Comparison of ENCODE assay signal across 12 cellular contexts in the genomic region with DNA sequence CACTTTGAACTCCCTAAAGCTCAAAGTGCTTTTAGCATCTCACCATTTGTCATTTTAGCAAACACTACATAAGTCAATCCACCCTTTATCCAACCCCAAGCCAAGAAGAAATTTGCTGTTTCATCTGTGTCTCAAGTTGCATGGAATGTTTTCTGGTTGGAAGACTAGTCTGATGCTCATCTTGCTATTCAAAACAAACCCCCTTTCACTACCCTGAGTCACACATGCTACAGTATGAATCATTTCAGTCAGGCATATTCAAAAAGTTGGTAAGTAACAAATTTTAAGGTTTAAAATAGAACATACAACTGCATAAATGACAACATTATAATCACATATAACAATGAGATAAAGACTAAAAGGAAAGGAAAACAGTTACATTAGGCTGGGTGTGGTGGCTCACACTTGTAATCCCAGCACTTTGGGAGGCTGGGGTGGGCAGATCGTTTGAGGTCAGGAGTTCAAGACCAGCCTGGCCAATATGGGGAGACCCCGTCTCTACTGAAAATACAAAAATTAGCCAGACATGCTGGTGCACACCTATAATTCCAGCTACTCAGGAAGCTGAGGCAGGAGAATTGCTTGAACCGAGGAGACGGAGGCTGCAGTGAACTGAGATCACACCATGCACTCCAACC. TPM values are rescaled to one million over a fixed set of nuclear protein-coding genes. Genes with fewer than 3 reads are reported as not detected.
A peak's percentile ranks its signal among the peaks of the same experiment; 100 is the strongest.
DNase-seq lines count a peak whose midpoint lies in the region; FAIRE-seq and TF ChIP-seq lines count a peak whose summit lies in the region.
"Had no signal": no experiment of that assay in that cellular context is flagged by ENCODE, and none has a peak within 500 bp of the region (broad histone marks: within the 10 kb centered on the region; RNA-seq: fewer than 3 reads in every experiment).

No MANE protein-coding gene starts in this region.

- peaks cover 17% of the 10 kb centered on the region for H3K4me1 Mint-ChIP-seq in activated CD4-positive, alpha-beta T cell treated with anti-CD3 and anti-CD28 coated beads, Interleukin-2, amount 10 ng/mL, durations not matched to agents 24 days and 14 days
- peaks cover 11 to 38% (median 22%) of the 10 kb centered on the region in 4 donors for H3K4me1 Mint-ChIP-seq in CD4-positive, alpha-beta memory T cell

- H3K4me3 Mint-ChIP-seq in activated CD4-positive, alpha-beta T cell treated with anti-CD3 and anti-CD28 coated beads, Interleukin-2, amount 10 ng/mL, durations not matched to agents 24 days and 14 days = peak overlapping the region; percentile 54
- H3K4me3 Mint-ChIP-seq in CD4-positive, alpha-beta memory T cell = peak overlapping the region in 1 of 8 donors; percentile 43
- H3K4me3 Mint-ChIP-seq: nephron had no signal

- no peaks in the 10 kb centered on the region for H3K9me2 ChIP-seq in SK-N-SH

- H3K79me2 ChIP-seq in SK-N-SH (ENCODE audit: insufficient read depth) (peaks cover 33% of the 10 kb centered on the region), smooth muscle cell (ENCODE audit: low read depth) (peaks cover 3% of the 10 kb centered on the region)

- peak overlapping the region; percentile 36 for H3K9ac ChIP-seq in SK-N-SH
- no peak overlapping the region for H3K9ac ChIP-seq in smooth muscle cell (ENCODE audit: low read depth)
- H3K9ac ChIP-seq in kidney (ENCODE audit: low read length in 2 of 2) = no peak overlapping the region
- H3K9ac ChIP-seq: BLaER1 had no signal

- intact Hi-C loops in activated CD4-positive, alpha-beta T cell treated with anti-CD3 and anti-CD28 coated beads, Interleukin-2, amount 10 ng/mL, durations not matched to agents 24 days and 14 days (cut with micrococcal nuclease) = loop anchor here (1.0 to 5.0 kb wide), 4 partner anchors 14 to 66 kb away; a partner anchor contains a TSS
- intact Hi-C loops in kidney (cut with DNase I) = no loop called here
- intact Hi-C loops in CD4-positive, alpha-beta memory T cell (cut with micrococcal nuclease) = no loop called here

- 77% methylated on average over 4 of the region's 4 CpGs for WGBS in SK-N-SH (ENCODE audit: low lambda C conversion rate)
- WGBS in smooth muscle cell (ENCODE audit: low lambda C conversion rate) = 100% methylated on average over 4 of the region's 4 CpGs

- DNase-seq in activated CD4-positive, alpha-beta T cell treated with anti-CD3 and anti-CD28 coated beads, Interleukin-2, amount 10 ng/mL, durations not matched to agents 24 days and 14 days = no peak
- no peak for DNase-seq in activated CD4-positive, alpha-beta T cell treated with anti-CD3 and anti-CD28 coated beads, Interleukin-2, amount 50 U/mL, for 4 hours
- no peak for DNase-seq in SK-N-SH
- peak; percentile 62 for DNase-seq in epithelial cell of proximal tubule (ENCODE audit: low read depth)
- no peak for DNase-seq in smooth muscle cell (lab: John Stamatoyannopoulos, UW; ENCODE audit: unreplicated experiment)
- no peak for DNase-seq in kidney
- DNase-seq in CD4-positive, alpha-beta memory T cell = no peak
- no peak for DNase-seq in NCI-H510A treated with DMSO at 0.1 percent for 48 hours (lab: John Stamatoyannopoulos, UW)
- DNase-seq: MM.1S, SHP77 had no signal

- TF ChIP-seq CTCF in SK-N-SH (IDR thresholded peaks at IDR 0.05) = no peak
- TF ChIP-seq CTCF in epithelial cell of proximal tubule (conservative IDR thresholded peaks at IDR 0.05; ENCODE audit: low read depth, low read length) = no peak
- TF ChIP-seq CTCF in smooth muscle cell (IDR thresholded peaks at IDR 0.05; ENCODE audit: borderline replicate concordance, insufficient read depth, poor library complexity, severe bottlenecking) = no peak
- no peak for TF ChIP-seq CTCF in kidney (IDR thresholded peaks at IDR 0.05; ENCODE audit: borderline replicate concordance, extremely low read depth, insufficient read depth)

- no peaks in the 10 kb centered on the region for H3K9me3 ChIP-seq in SK-N-SH
- H3K9me3 ChIP-seq in smooth muscle cell (replicated peaks; ENCODE audit: low read depth) = no peaks in the 10 kb centered on the region
- no peaks in the 10 kb centered on the region for H3K9me3 ChIP-seq in kidney (ENCODE audit: control insufficient read depth in 1 of 2, low read length in 2 of 2)
- H3K9me3 ChIP-seq in CD4-positive, alpha-beta memory T cell (ENCODE audit: control insufficient read depth in 1 of 2, low read length in 2 of 2) = no peaks in the 10 kb centered on the region
- H3K9me3 ChIP-seq: BLaER1 had no signal

- no peaks in the 10 kb centered on the region for H3K9me3 Mint-ChIP-seq in activated CD4-positive, alpha-beta T cell treated with anti-CD3 and anti-CD28 coated beads, Interleukin-2, amount 10 ng/mL, durations not matched to agents 24 days and 14 days
- no peaks in the 10 kb centered on the region for H3K9me3 Mint-ChIP-seq in CD4-positive, alpha-beta memory T cell
- H3K9me3 Mint-ChIP-seq: nephron had no signal

- CTCF ChIA-PET in SK-N-SH (lab: Yijun Ruan, JAX) = interaction anchor here (1.2 to 1.4 kb wide), 3 partner anchors 14 to 31 kb away, joined by 3 to 4 read pairs (median 3); no protein-coding TSS in a partner anchor
- CTCF ChIA-PET in CD4-positive, alpha-beta memory T cell (lab: Charles Lee; ENCODE audit: partially characterized antibody) = interaction anchor here (0.6 to 1.7 kb wide), 2 partner anchors 32 to 189 kb away, joined by 3 read pairs; no protein-coding TSS in a partner anchor

- H4K20me1 ChIP-seq in SK-N-SH (ENCODE audit: insufficient read depth) (peaks cover 3% of the 10 kb centered on the region; the same call in 1 of the 2 replicates), smooth muscle cell (ENCODE audit: low read depth) (peaks cover 13% of the 10 kb centered on the region)

- H3K4me1 ChIP-seq in SK-N-SH (ENCODE audit: control insufficient read depth in 1 of 2, insufficient read depth in 2 of 2, low read depth in 1 of 2, low read length in 1 of 2) (peaks cover 0 to 10% of the 10 kb centered on the region in 2 experiments; a peak in 3 of 4 replicates), smooth muscle cell (ENCODE audit: low read depth) (no peaks in the 10 kb centered on the region), kidney (ENCODE audit: control insufficient read depth in 1 of 2, insufficient read depth in 1 of 2, low read depth in 1 of 2, low read length in 2 of 2) (peaks cover 2 to 4% of the 10 kb centered on the region in 2 donors)
- peaks cover 20% of the 10 kb centered on the region for H3K4me1 ChIP-seq in CD4-positive, alpha-beta memory T cell (ENCODE audit: insufficient read depth, low read length)

- peaks cover 40% of the 10 kb centered on the region for H3F3A ChIP-seq in SK-N-SH (replicated peaks; ENCODE audit: insufficient read depth)
- no peaks in the 10 kb centered on the region for H3F3A ChIP-seq in smooth muscle cell (ENCODE audit: low read depth)

- TF ChIP-seq RAD21 in SK-N-SH (IDR thresholded peaks at IDR 0.05; ENCODE audit: low read length) = no peak

- no peaks in the 10 kb centered on the region for H3K27me3 Mint-ChIP-seq in activated CD4-positive, alpha-beta T cell treated with anti-CD3 and anti-CD28 coated beads, Interleukin-2, amount 10 ng/mL, durations not matched to agents 24 days and 14 days
- H3K27me3 Mint-ChIP-seq in CD4-positive, alpha-beta memory T cell = no peaks in the 10 kb centered on the region

- POLR2A ChIA-PET in SK-N-SH (lab: Yijun Ruan, JAX) = interaction anchor here (0.6 kb wide), 1 partner anchor 23 kb away, joined by 4 read pairs; no protein-coding TSS in a partner anchor
- POLR2A ChIA-PET in CD4-positive, alpha-beta memory T cell (lab: Charles Lee; ENCODE audit: partially characterized antibody) = no interaction called here

- peak overlapping the region in 1 of 2 experiments; percentile 100; a peak in 2 of 4 replicates for H3K27ac ChIP-seq in SK-N-SH (ENCODE audit: low read depth in 2 of 2, low read length in 1 of 2)
- peak overlapping the region; percentile 85 for H3K27ac ChIP-seq in smooth muscle cell (ENCODE audit: low read depth)
- no peak overlapping the region for H3K27ac ChIP-seq in kidney (ENCODE audit: low read depth in 2 of 2, low read length in 2 of 2)
- H3K27ac ChIP-seq in CD4-positive, alpha-beta memory T cell (ENCODE audit: low read depth, low read length) = no peak overlapping the region
- H3K27ac ChIP-seq: BLaER1 had no signal

- no peak for FAIRE-seq in kidney (lab: Jason Lieb, UNC)

- H2AFZ ChIP-seq in SK-N-SH (ENCODE audit: low read depth) (no peak overlapping the region), smooth muscle cell (ENCODE audit: low read depth) (no peak overlapping the region)

- H3K36me3 Mint-ChIP-seq in activated CD4-positive, alpha-beta T cell treated with anti-CD3 and anti-CD28 coated beads, Interleukin-2, amount 10 ng/mL, durations not matched to agents 24 days and 14 days (ENCODE audit: low read depth) = peaks cover 45% of the 10 kb centered on the region
- peaks cover 22 to 52% of the 10 kb centered on the region in 2 donors for H3K36me3 Mint-ChIP-seq in CD4-positive, alpha-beta memory T cell

- TF ChIP-seq EP300 in SK-N-SH (IDR thresholded peaks at IDR 0.05; ENCODE audit: borderline replicate concordance in 1 of 2, low read depth in 1 of 2, low read length in 1 of 2) = peak in 1 of 2 experiments; percentile 64; a peak in 2 of 4 replicates

- H3K27me3 ChIP-seq in SK-N-SH (ENCODE audit: insufficient read depth) (no peaks in the 10 kb centered on the region), smooth muscle cell (ENCODE audit: low read depth) (no peaks in the 10 kb centered on the region)
- H3K27me3 ChIP-seq in CD4-positive, alpha-beta memory T cell (ENCODE audit: insufficient read depth, low read length) = no peaks in the 10 kb centered on the region
- H3K27me3 ChIP-seq: BLaER1 had no signal

- H3K4me3 ChIP-seq in SK-N-SH (ENCODE audit: low read depth in 2 of 2, low read length in 1 of 2) (no peak overlapping the region), epithelial cell of proximal tubule (ENCODE audit: low read depth, low read length) (no peak overlapping the region), smooth muscle cell (no peak overlapping the region), kidney (ENCODE audit: low read length in 2 of 2) (no peak overlapping the region)
- no peak overlapping the region for H3K4me3 ChIP-seq in CD4-positive, alpha-beta memory T cell (ENCODE audit: low read length in 2 of 2)
- H3K4me3 ChIP-seq: BLaER1 had no signal

- H3K36me3 ChIP-seq in SK-N-SH (replicated peaks in 1 of 2; ENCODE audit: control insufficient read depth in 1 of 2, insufficient read depth in 2 of 2, low read length in 1 of 2) (peaks cover 0 to 9% of the 10 kb centered on the region in 2 experiments), smooth muscle cell (ENCODE audit: low read depth) (no peaks in the 10 kb centered on the region), kidney (ENCODE audit: control insufficient read depth in 1 of 2, insufficient read depth in 2 of 2, low read length in 2 of 2) (peaks cover 0 to 9% of the 10 kb centered on the region in 2 donors)
- H3K36me3 ChIP-seq in CD4-positive, alpha-beta memory T cell (ENCODE audit: insufficient read depth, low read length) = peaks cover 15% of the 10 kb centered on the region

- H3K4me2 ChIP-seq in SK-N-SH (peak overlapping the region; percentile 22; the same call in 1 of the 2 replicates), smooth muscle cell (no peak overlapping the region)
- H3K4me2 ChIP-seq: BLaER1 had no signal

- peak overlapping the region; percentile 79 for H3K27ac Mint-ChIP-seq in activated CD4-positive, alpha-beta T cell treated with anti-CD3 and anti-CD28 coated beads, Interleukin-2, amount 10 ng/mL, durations not matched to agents 24 days and 14 days
- H3K27ac Mint-ChIP-seq in CD4-positive, alpha-beta memory T cell = peak overlapping the region in 3 of 7 donors; percentile 9 to 71 (median 55)

RNA-seq across cellular contexts. Expression of a gene that starts 38.7 kb away (rescaled TPM):
- 26.7 and 27.6 TPM in 2 replicates for total RNA-seq in activated CD4-positive, alpha-beta T cell treated with anti-CD3 and anti-CD28 coated beads, Interleukin-2, amount 10 ng/mL, durations not matched to agents 24 days and 14 days
- 4.4 and 6.4 TPM in 2 replicates for polyA plus RNA-seq in SK-N-SH (2012; rRNA removed)
- 6.1 TPM in 2 replicates for polyA plus RNA-seq in SK-N-SH (2012; cell fraction: cytosol; rRNA removed)
- polyA plus RNA-seq in SK-N-SH (2012; cell fraction: nucleus; rRNA removed) = 3.4 and 4.5 TPM in 2 replicates
- total RNA-seq in epithelial cell of proximal tubule = 5.8 and 6.4 TPM in 2 replicates
- total RNA-seq in smooth muscle cell = 8.7 and 12.1 TPM in 2 replicates
- polyA plus RNA-seq in smooth muscle cell = 6.9 TPM in 2 replicates
- 17.8 TPM for total RNA-seq in kidney
- 5.6 TPM for polyA plus RNA-seq in kidney (ENCODE audit: insufficient read depth, low read depth, low replicate concordance)
- total RNA-seq in CD4-positive, alpha-beta memory T cell = 10 to 100 TPM; 16.4 to 16.6 TPM
- 1 to 10 TPM; 5.3 to 8.8 TPM for polyA plus RNA-seq in CD4-positive, alpha-beta memory T cell

RNA-seq across cellular contexts. Expression of a gene that starts 51.1 kb away (rescaled TPM):
- 24.0 and 27.2 TPM in 2 replicates for total RNA-seq in activated CD4-positive, alpha-beta T cell treated with anti-CD3 and anti-CD28 coated beads, Interleukin-2, amount 10 ng/mL, durations not matched to agents 24 days and 14 days
- 5.7 and 7.7 TPM in 2 replicates for polyA plus RNA-seq in SK-N-SH (2012; rRNA removed)
- 8.5 and 9.2 TPM in 2 replicates for polyA plus RNA-seq in SK-N-SH (2012; cell fraction: cytosol; rRNA removed)
- 2.3 and 4.0 TPM in 2 replicates for polyA plus RNA-seq in SK-N-SH (2012; cell fraction: nucleus; rRNA removed)
- total RNA-seq in epithelial cell of proximal tubule = 10.6 and 11.1 TPM in 2 replicates
- total RNA-seq in smooth muscle cell = 18.8 and 19.0 TPM in 2 replicates
- 9.3 and 12.8 TPM in 2 replicates for polyA plus RNA-seq in smooth muscle cell
- total RNA-seq in kidney = 18.2 TPM
- 6.8 TPM for polyA plus RNA-seq in kidney (ENCODE audit: insufficient read depth, low read depth, low replicate concordance)
- total RNA-seq in CD4-positive, alpha-beta memory T cell = 10 to 100 TPM; 32.4 to 32.9 TPM
- polyA plus RNA-seq in CD4-positive, alpha-beta memory T cell = 10 to 100 TPM; 16.8 to 21.3 TPM

RNA-seq across cellular contexts. Expression of a gene that starts 54.9 kb away (rescaled TPM):
- 19.9 and 20.9 TPM in 2 replicates for total RNA-seq in activated CD4-positive, alpha-beta T cell treated with anti-CD3 and anti-CD28 coated beads, Interleukin-2, amount 10 ng/mL, durations not matched to agents 24 days and 14 days
- polyA plus RNA-seq in SK-N-SH (2012; rRNA removed) (5.3 and 6.0 TPM in 2 replicates), smooth muscle cell (2.4 and 5.6 TPM in 2 replicates), kidney (ENCODE audit: insufficient read depth, low read depth, low replicate concordance) (3.5 TPM)
- 3.0 and 4.9 TPM in 2 replicates for polyA plus RNA-seq in SK-N-SH (2012; cell fraction: cytosol; rRNA removed)
- 5.9 and 6.8 TPM in 2 replicates for polyA plus RNA-seq in SK-N-SH (2012; cell fraction: nucleus; rRNA removed)
- total RNA-seq in epithelial cell of proximal tubule (4.4 and 5.0 TPM in 2 replicates), smooth muscle cell (2.1 and 3.3 TPM in 2 replicates), kidney (1.3 TPM)
- total RNA-seq in CD4-positive, alpha-beta memory T cell = 1 to 10 TPM in 1 of 2 experiments, under 1 TPM in 1; 0.90 to 1.2 TPM
- polyA plus RNA-seq in CD4-positive, alpha-beta memory T cell = under 1 TPM; 0.27 to 0.62 TPM
